In the genomic region with DNA sequence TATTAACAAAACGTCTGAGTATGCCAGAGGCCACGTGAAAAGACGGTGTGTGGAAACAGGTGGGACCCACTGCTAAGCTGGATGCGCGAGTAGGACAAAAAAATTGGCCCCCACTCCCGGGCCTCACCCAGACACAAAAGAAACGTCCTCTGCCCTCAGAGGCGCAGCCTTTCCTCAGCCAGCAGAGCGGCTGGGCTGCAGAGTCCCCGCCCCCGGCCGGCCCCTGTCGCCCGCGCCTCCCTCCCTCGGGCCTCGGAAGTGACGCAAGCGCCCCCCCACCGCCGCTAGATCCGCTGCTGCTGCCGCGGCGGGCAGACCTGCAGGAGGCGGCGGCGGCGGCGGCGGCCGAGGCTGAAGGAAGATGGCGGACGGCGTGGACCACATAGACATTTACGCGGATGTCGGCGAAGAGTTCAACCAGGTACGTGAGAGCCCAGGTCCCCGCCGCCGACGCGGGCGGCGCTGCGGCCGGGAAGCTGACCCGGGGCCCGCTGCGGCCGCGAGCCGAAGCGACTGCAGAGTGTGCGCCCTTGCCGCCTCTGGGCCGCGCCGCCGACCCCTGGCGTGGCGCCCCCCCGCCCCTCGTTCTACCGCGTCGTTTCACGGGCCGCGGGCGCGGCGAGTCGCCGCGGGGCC, we compare ENCODE assay signal across 8 cellular contexts. TPM values are rescaled to one million over a fixed set of nuclear protein-coding genes. Genes with fewer than 3 reads are reported as not detected.
DNase-seq lines count a peak whose midpoint lies in the region; ATAC-seq, FAIRE-seq and TF ChIP-seq lines count a peak whose summit lies in the region.

A gene with protein sequence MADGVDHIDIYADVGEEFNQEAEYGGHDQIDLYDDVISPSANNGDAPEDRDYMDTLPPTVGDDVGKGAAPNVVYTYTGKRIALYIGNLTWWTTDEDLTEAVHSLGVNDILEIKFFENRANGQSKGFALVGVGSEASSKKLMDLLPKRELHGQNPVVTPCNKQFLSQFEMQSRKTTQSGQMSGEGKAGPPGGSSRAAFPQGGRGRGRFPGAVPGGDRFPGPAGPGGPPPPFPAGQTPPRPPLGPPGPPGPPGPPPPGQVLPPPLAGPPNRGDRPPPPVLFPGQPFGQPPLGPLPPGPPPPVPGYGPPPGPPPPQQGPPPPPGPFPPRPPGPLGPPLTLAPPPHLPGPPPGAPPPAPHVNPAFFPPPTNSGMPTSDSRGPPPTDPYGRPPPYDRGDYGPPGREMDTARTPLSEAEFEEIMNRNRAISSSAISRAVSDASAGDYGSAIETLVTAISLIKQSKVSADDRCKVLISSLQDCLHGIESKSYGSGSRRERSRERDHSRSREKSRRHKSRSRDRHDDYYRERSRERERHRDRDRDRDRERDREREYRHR (plus strand): TSS at position 284 of the 636 bp plus-strand sequence. CDS start 78 bp downstream, at position 362.

- H3K27ac ChIP-seq in DOHH2 (ENCODE audit: low read depth, low read length), result peak within 1 kb of the TSS; percentile 48
- peak within 1 kb of the TSS; percentile 84 for H3K27ac ChIP-seq in GM23248
- H3K27ac ChIP-seq in Karpas-422 (ENCODE audit: low read length), result peak within 1 kb of the TSS; percentile 69
- H3K27ac ChIP-seq in esophagus muscularis mucosa (replicated peaks in 1 of 4), result peak within 1 kb of the TSS; percentile 94 to 97 (median 96)

- 1% methylated on average over 36 to 46 of the region's 78 CpGs for WGBS in GM23248 (ENCODE audit: low coverage in 1 of 2, low lambda C conversion rate in 2 of 2, missing lambda C conversion rate in 2 of 2), 2 experiments
- 0% methylated on average over 9 of the region's 78 CpGs for WGBS in esophagus muscularis mucosa

- H3K79me2 ChIP-seq in DOHH2 (ENCODE audit: control insufficient read depth, low read length), result peaks cover 59% of the 10 kb centered on the region
- H3K79me2 ChIP-seq in GM23248 (ENCODE audit: insufficient read depth), result peaks cover 45% of the 10 kb centered on the region
- H3K79me2 ChIP-seq in Karpas-422 (ENCODE audit: low read length), result peaks cover 45% of the 10 kb centered on the region

- H3K9me2 ChIP-seq in DOHH2 (replicated peaks; ENCODE audit: control insufficient read depth, low read length), result no peaks in the 10 kb centered on the region
- no peaks in the 10 kb centered on the region for H3K9me2 ChIP-seq in GM23248 (ENCODE audit: insufficient read depth)
- no peaks in the 10 kb centered on the region for H3K9me2 ChIP-seq in Karpas-422 (replicated peaks; ENCODE audit: insufficient read depth, low read length)

- peak within 1 kb of the TSS; percentile 98 to 100 for H3K4me3 Mint-ChIP-seq in activated T-cell treated with anti-CD3 and anti-CD28 coated beads, Interleukin-2, amount 50 U/mL, for 72 hours

- H3K4me1 ChIP-seq in DOHH2 (ENCODE audit: control insufficient read depth, low read length) (peaks cover 49% of the 10 kb centered on the region), GM23248 (ENCODE audit: insufficient read depth) (peaks cover 17% of the 10 kb centered on the region), Karpas-422 (ENCODE audit: low read length) (peaks cover 37% of the 10 kb centered on the region), esophagus muscularis mucosa (peaks cover 28 to 48% (median 45%) of the 10 kb centered on the region in 4 donors)

- H3K9me3 Mint-ChIP-seq in activated T-cell treated with anti-CD3 and anti-CD28 coated beads, Interleukin-2, amount 50 U/mL, for 72 hours, result no peaks in the 10 kb centered on the region

- H3K4me2 ChIP-seq in DOHH2 (ENCODE audit: low read length) (peak within 1 kb of the TSS; percentile 85), GM23248 (ENCODE audit: unreplicated experiment) (peak within 1 kb of the TSS; percentile 92), Karpas-422 (ENCODE audit: low read depth, low read length, poor library complexity, severe bottlenecking) (peak within 1 kb of the TSS; percentile 91)

- FAIRE-seq in RCC 7860 (lab: Jason Lieb, UNC), result no peak

- H3K4me1 Mint-ChIP-seq in activated T-cell treated with anti-CD3 and anti-CD28 coated beads, Interleukin-2, amount 50 U/mL, for 72 hours (ENCODE audit: low read depth), result peaks cover 45% of the 10 kb centered on the region

- peak within 1 kb of the TSS; percentile 98 for H2AFZ ChIP-seq in GM23248
- peak within 1 kb of the TSS; percentile 73 for H2AFZ ChIP-seq in Karpas-422 (ENCODE audit: low read length)

- TF ChIP-seq POLR2A in esophagus muscularis mucosa (IDR thresholded peaks at IDR 0.05; ENCODE audit: low read depth), result peak; percentile 88

- in situ Hi-C loops in GM23248 (cut with MboI), result loop anchor here (25.0 kb wide), 1 partner anchor 377 kb away; no protein-coding TSS in a partner anchor

- H3K27me3 Mint-ChIP-seq in activated T-cell treated with anti-CD3 and anti-CD28 coated beads, Interleukin-2, amount 50 U/mL, for 72 hours (ENCODE audit: low read depth), result no peaks in the 10 kb centered on the region

- H4K20me1 ChIP-seq in DOHH2 (ENCODE audit: control insufficient read depth, insufficient read depth, low read depth, low read length) (peaks cover 30% of the 10 kb centered on the region), GM23248 (ENCODE audit: insufficient read depth) (peaks cover 6% of the 10 kb centered on the region), Karpas-422 (ENCODE audit: insufficient read depth, low read depth, low read length) (peaks cover 38% of the 10 kb centered on the region)

- peak within 1 kb of the TSS; percentile 98 for H3K27ac Mint-ChIP-seq in activated T-cell treated with anti-CD3 and anti-CD28 coated beads, Interleukin-2, amount 50 U/mL, for 72 hours

- no peaks in the 10 kb centered on the region for H3K9me3 ChIP-seq in DOHH2 (ENCODE audit: control insufficient read depth, insufficient read depth, low read length)
- H3K9me3 ChIP-seq in GM23248 (ENCODE audit: low read depth), result no peaks in the 10 kb centered on the region
- H3K9me3 ChIP-seq in Karpas-422 (ENCODE audit: low read length), result no peaks in the 10 kb centered on the region
- H3K9me3 ChIP-seq in esophagus muscularis mucosa, result no peaks in the 10 kb centered on the region

- no peak for TF ChIP-seq CTCF in DOHH2 (IDR thresholded peaks at IDR 0.05; ENCODE audit: low read depth, low read length, poor library complexity, severe bottlenecking)
- TF ChIP-seq CTCF in esophagus muscularis mucosa (IDR thresholded peaks at IDR 0.05), result peak; percentile 9 to 23 (median 11)

- H3K36me3 ChIP-seq in DOHH2 (ENCODE audit: control insufficient read depth, low read length), result peaks cover 39% of the 10 kb centered on the region
- H3K36me3 ChIP-seq in GM23248 (ENCODE audit: low read depth), result no peaks in the 10 kb centered on the region
- H3K36me3 ChIP-seq in Karpas-422 (ENCODE audit: insufficient read depth, low read length), result peaks cover 12% of the 10 kb centered on the region; the same call in 1 of the 2 replicates
- H3K36me3 ChIP-seq in esophagus muscularis mucosa, result no peaks in the 10 kb centered on the region

- TF ChIP-seq EP300 in esophagus muscularis mucosa (IDR thresholded peaks at IDR 0.05), result no peak

- peak within 1 kb of the TSS; percentile 94 for H3K9ac ChIP-seq in GM23248
- H3K9ac ChIP-seq in Karpas-422 (ENCODE audit: low read length), result peak within 1 kb of the TSS; percentile 80

- H3F3A ChIP-seq in DOHH2 (ENCODE audit: control insufficient read depth, insufficient read depth) (peaks cover 4% of the 10 kb centered on the region; the same call in 1 of the 2 replicates), GM23248 (ENCODE audit: insufficient read depth) (no peaks in the 10 kb centered on the region)

- H3K36me3 Mint-ChIP-seq in activated T-cell treated with anti-CD3 and anti-CD28 coated beads, Interleukin-2, amount 50 U/mL, for 72 hours (ENCODE audit: insufficient read depth in 2 of 2), result peaks cover 6 to 8% of the 10 kb centered on the region in 2 donors

- DNase-seq in GM23248 (peak; percentile 98), Karpas-422 (peak; percentile 98), RCC 7860 (ENCODE audit: low spot score) (peak; percentile 75), esophagus muscularis mucosa (ENCODE audit: extremely low spot score) (peak; percentile 96), myocyte (ENCODE audit: low read depth) (peak; percentile 94)
- DNase-seq in activated T-cell treated with anti-CD3 and anti-CD28 coated beads, Interleukin-2, amount 50 U/mL, for 72 hours, result peak; percentile 98 to 99
- DNase-seq in stimulated activated CD8-positive, alpha-beta memory T cell treated with anti-CD3 and anti-CD28 coated beads, Interleukin-7, amount 100 ng/mL, for 4 hours (ENCODE audit: low read depth in 2 of 2), result peak; percentile 89 to 97

- ATAC-seq in activated T-cell treated with anti-CD3 and anti-CD28 coated beads, Interleukin-2, amount 50 U/mL, for 72 hours (replicated peaks in 1 of 2), result peak; percentile 95

- peak within 1 kb of the TSS; percentile 100 for H3K4me3 ChIP-seq in DOHH2 (ENCODE audit: low read length)
- peak within 1 kb of the TSS; percentile 87 for H3K4me3 ChIP-seq in GM23248
- H3K4me3 ChIP-seq in Karpas-422 (ENCODE audit: low read length), result peak within 1 kb of the TSS; percentile 80
- H3K4me3 ChIP-seq in esophagus muscularis mucosa, result peak within 1 kb of the TSS; percentile 79 to 93 (median 88)

- intact Hi-C loops in esophagus muscularis mucosa (cut with DNase I), result no loop called here

- H3K27me3 ChIP-seq in DOHH2 (ENCODE audit: control insufficient read depth, low read length) (no peaks in the 10 kb centered on the region), GM23248 (replicated peaks; ENCODE audit: insufficient read depth) (no peaks in the 10 kb centered on the region), Karpas-422 (ENCODE audit: low read length) (no peaks in the 10 kb centered on the region), esophagus muscularis mucosa (no peaks in the 10 kb centered on the region)

RNA-seq across cellular contexts. Expression of the gene that starts here (rescaled TPM):
- total RNA-seq in GM23248 (2014; rRNA removed; shearing (Covaris generic)), result 19.6 and 31.5 TPM in 2 replicates
- polyA plus RNA-seq in GM23248 (2016; fragmentation: Nextera tagmentation; extraction: Ambion mirVana), result 63.4 TPM in 2 replicates
- 93.8 and 182 TPM in 2 replicates for total RNA-seq in Karpas-422 (2014; rRNA removed; shearing (Covaris generic); ENCODE audit: low replicate concordance)
- total RNA-seq in activated T-cell treated with anti-CD3 and anti-CD28 coated beads, Interleukin-2, amount 50 U/mL, for 72 hours, result 10 to 100 TPM; 86.1 to 97.2 TPM
- total RNA-seq in esophagus muscularis mucosa, result 10 to 100 TPM; 17.6 to 49.2 (median 29.0) TPM
- 22.0 and 23.4 TPM in 2 replicates for total RNA-seq in myocyte
- polyA plus RNA-seq in myocyte (2012), result 34.5 TPM

Comparison
In these comparisons a context has a peak if more than half of its experiments do, and no peak if none do; other contexts are left out.
1. Peak in every context shown above with its lines: DNase-seq, ATAC-seq, H3K4me3 ChIP-seq and H3K27ac ChIP-seq.